Comparison of ENCODE assay signal across 1 cellular context in the genomic region with DNA sequence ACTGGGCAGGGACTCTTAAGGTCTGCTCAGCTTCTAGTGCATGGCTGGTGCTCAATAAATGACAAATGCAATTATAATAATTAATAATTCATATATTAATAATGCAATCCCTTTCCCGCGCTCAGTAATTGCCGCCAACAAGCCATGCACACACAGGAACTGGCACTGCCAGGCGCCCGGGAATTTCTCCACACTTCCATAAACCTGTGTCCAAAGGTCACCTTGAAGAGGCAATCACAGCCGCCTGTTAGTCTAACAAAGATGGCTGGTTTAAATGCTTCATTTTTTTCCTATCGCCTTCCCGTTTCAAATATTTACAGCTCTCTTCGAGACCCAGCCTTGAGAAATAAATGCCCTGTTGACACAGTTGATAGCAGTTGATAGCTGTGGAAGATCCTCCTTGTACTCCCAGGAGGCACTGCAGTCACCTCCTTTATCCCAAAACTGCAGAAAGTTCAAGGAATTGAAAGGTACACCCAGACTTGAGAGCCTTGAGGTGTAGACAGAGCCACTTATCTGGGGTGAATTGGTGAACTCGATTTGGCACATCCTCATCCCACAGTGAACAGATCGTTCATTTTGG.
TF ChIP-seq lines count a peak whose summit lies in the region.

No MANE protein-coding gene starts in this region.

TF ChIP-seq in HepG2, 621 proteins besides CTCF, POLR2A, EP300 and RAD21 (continued from another document and continues in another):
- TF ChIP-seq ZNF10 (CRISPR knock-in tag; IDR thresholded peaks at IDR 0.05; ENCODE audit: borderline replicate concordance, low read depth) = no peak
- TF ChIP-seq ZBTB42 (CRISPR knock-in tag; IDR thresholded peaks at IDR 0.05) = no peak
- no peak for TF ChIP-seq ZFYVE20 (CRISPR knock-in tag; IDR thresholded peaks at IDR 0.05; ENCODE audit: borderline replicate concordance, low read depth)
- TF ChIP-seq SRF (IDR thresholded peaks at IDR 0.05; ENCODE audit: low read depth, low read length) = no peak
- TF ChIP-seq SETDB1 (CRISPR knock-in tag; IDR thresholded peaks at IDR 0.05; ENCODE audit: borderline replicate concordance) = no peak
- TF ChIP-seq, protein P1, sequence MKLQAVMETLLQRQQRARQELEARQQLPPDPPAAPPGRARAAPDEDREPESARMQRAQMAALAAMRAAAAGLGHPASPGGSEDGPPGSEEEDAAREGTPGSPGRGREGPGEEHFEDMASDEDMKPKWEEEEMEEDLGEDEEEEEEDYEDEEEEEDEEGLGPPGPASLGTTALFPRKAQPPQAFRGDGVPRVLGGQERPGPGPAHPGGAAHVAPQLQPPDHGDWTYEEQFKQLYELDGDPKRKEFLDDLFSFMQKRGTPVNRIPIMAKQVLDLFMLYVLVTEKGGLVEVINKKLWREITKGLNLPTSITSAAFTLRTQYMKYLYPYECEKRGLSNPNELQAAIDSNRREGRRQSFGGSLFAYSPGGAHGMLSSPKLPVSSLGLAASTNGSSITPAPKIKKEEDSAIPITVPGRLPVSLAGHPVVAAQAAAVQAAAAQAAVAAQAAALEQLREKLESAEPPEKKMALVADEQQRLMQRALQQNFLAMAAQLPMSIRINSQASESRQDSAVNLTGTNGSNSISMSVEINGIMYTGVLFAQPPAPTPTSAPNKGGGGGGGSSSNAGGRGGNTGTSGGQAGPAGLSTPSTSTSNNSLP (IDR thresholded peaks at IDR 0.05; ENCODE audit: low read depth, low read length) = no peak
- no peak for TF ChIP-seq SYNCRIP (IDR thresholded peaks at IDR 0.05; ENCODE audit: insufficient read depth, low read depth, low read length)
- TF ChIP-seq XBP1 (CRISPR knock-in tag; IDR thresholded peaks at IDR 0.05) = no peak
- TF ChIP-seq ZBTB26 (CRISPR knock-in tag; IDR thresholded peaks at IDR 0.05; ENCODE audit: borderline replicate concordance) = no peak
- TF ChIP-seq MATR3 (CRISPR knock-in tag; IDR thresholded peaks at IDR 0.05) = no peak
- TF ChIP-seq MBNL3 (CRISPR knock-in tag; conservative IDR thresholded peaks at IDR 0.05) = no peak
- no peak for TF ChIP-seq CC2D1A (CRISPR knock-in tag; IDR thresholded peaks at IDR 0.05)
- no peak for TF ChIP-seq ELF3 (CRISPR knock-in tag; IDR thresholded peaks at IDR 0.05)
- TF ChIP-seq ZNF136 (CRISPR knock-in tag; IDR thresholded peaks at IDR 0.05; ENCODE audit: low read depth) = no peak
- TF ChIP-seq ZNF552 (CRISPR knock-in tag; IDR thresholded peaks at IDR 0.05; ENCODE audit: borderline replicate concordance) = no peak
- TF ChIP-seq HIC2 (CRISPR knock-in tag; IDR thresholded peaks at IDR 0.05; ENCODE audit: low read depth) = peak; percentile 96
- no peak for TF ChIP-seq DMAP1 (CRISPR knock-in tag; IDR thresholded peaks at IDR 0.05)
- TF ChIP-seq MIXL1 (CRISPR knock-in tag; IDR thresholded peaks at IDR 0.05) = no peak
- TF ChIP-seq, protein P2, sequence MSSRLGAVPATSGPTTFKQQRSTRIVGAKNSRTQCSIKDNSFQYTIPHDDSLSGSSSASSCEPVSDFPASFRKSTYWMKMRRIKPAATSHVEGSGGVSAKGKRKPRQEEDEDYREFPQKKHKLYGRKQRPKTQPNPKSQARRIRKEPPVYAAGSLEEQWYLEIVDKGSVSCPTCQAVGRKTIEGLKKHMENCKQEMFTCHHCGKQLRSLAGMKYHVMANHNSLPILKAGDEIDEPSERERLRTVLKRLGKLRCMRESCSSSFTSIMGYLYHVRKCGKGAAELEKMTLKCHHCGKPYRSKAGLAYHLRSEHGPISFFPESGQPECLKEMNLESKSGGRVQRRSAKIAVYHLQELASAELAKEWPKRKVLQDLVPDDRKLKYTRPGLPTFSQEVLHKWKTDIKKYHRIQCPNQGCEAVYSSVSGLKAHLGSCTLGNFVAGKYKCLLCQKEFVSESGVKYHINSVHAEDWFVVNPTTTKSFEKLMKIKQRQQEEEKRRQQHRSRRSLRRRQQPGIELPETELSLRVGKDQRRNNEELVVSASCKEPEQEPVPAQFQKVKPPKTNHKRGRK (CRISPR knock-in tag; IDR thresholded peaks at IDR 0.05) = no peak
- TF ChIP-seq REL (CRISPR knock-in tag; conservative IDR thresholded peaks at IDR 0.05) = no peak
- no peak for TF ChIP-seq ZBTB1 (CRISPR knock-in tag; IDR thresholded peaks at IDR 0.05; ENCODE audit: borderline replicate concordance)
- no peak for TF ChIP-seq YEATS2 (CRISPR knock-in tag; IDR thresholded peaks at IDR 0.05; ENCODE audit: borderline replicate concordance)
- TF ChIP-seq RBM39 (IDR thresholded peaks at IDR 0.05; ENCODE audit: low read depth, low read length, poor library complexity, severe bottlenecking) = no peak
- peak; percentile 12; the same call in 1 of the 2 replicates for TF ChIP-seq RXRB (CRISPR knock-in tag; IDR thresholded peaks at IDR 0.05; ENCODE audit: borderline replicate concordance)
- no peak for TF ChIP-seq PRPF4 (IDR thresholded peaks at IDR 0.05; ENCODE audit: low read depth, low read length, poor library complexity, severe bottlenecking)
- no peak for TF ChIP-seq FOXJ3 (CRISPR knock-in tag; IDR thresholded peaks at IDR 0.05; ENCODE audit: borderline replicate concordance)
- TF ChIP-seq ZNF724P (CRISPR knock-in tag; IDR thresholded peaks at IDR 0.05; ENCODE audit: borderline replicate concordance) = no peak
- TF ChIP-seq SCMH1 (CRISPR knock-in tag; IDR thresholded peaks at IDR 0.05; ENCODE audit: borderline replicate concordance) = no peak
- TF ChIP-seq STAT5B (CRISPR knock-in tag; IDR thresholded peaks at IDR 0.05) = no peak
- no peak for TF ChIP-seq FOXK1 (CRISPR knock-in tag; IDR thresholded peaks at IDR 0.05; ENCODE audit: borderline replicate concordance, low read depth)
- no peak for TF ChIP-seq ZBTB34 (CRISPR knock-in tag; IDR thresholded peaks at IDR 0.05)
- no peak for TF ChIP-seq EHMT2 (IDR thresholded peaks at IDR 0.05; ENCODE audit: borderline replicate concordance, low read depth, low read length)
- TF ChIP-seq, protein P3, sequence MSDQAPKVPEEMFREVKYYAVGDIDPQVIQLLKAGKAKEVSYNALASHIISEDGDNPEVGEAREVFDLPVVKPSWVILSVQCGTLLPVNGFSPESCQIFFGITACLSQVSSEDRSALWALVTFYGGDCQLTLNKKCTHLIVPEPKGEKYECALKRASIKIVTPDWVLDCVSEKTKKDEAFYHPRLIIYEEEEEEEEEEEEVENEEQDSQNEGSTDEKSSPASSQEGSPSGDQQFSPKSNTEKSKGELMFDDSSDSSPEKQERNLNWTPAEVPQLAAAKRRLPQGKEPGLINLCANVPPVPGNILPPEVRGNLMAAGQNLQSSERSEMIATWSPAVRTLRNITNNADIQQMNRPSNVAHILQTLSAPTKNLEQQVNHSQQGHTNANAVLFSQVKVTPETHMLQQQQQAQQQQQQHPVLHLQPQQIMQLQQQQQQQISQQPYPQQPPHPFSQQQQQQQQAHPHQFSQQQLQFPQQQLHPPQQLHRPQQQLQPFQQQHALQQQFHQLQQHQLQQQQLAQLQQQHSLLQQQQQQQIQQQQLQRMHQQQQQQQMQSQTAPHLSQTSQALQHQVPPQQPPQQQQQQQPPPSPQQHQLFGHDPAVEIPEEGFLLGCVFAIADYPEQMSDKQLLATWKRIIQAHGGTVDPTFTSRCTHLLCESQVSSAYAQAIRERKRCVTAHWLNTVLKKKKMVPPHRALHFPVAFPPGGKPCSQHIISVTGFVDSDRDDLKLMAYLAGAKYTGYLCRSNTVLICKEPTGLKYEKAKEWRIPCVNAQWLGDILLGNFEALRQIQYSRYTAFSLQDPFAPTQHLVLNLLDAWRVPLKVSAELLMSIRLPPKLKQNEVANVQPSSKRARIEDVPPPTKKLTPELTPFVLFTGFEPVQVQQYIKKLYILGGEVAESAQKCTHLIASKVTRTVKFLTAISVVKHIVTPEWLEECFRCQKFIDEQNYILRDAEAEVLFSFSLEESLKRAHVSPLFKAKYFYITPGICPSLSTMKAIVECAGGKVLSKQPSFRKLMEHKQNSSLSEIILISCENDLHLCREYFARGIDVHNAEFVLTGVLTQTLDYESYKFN (CRISPR knock-in tag; conservative IDR thresholded peaks at IDR 0.05) = peak; percentile 25; the same call in 1 of the 2 replicates
- TF ChIP-seq SALL2 (CRISPR knock-in tag; IDR thresholded peaks at IDR 0.05) = no peak
- TF ChIP-seq, protein P4, sequence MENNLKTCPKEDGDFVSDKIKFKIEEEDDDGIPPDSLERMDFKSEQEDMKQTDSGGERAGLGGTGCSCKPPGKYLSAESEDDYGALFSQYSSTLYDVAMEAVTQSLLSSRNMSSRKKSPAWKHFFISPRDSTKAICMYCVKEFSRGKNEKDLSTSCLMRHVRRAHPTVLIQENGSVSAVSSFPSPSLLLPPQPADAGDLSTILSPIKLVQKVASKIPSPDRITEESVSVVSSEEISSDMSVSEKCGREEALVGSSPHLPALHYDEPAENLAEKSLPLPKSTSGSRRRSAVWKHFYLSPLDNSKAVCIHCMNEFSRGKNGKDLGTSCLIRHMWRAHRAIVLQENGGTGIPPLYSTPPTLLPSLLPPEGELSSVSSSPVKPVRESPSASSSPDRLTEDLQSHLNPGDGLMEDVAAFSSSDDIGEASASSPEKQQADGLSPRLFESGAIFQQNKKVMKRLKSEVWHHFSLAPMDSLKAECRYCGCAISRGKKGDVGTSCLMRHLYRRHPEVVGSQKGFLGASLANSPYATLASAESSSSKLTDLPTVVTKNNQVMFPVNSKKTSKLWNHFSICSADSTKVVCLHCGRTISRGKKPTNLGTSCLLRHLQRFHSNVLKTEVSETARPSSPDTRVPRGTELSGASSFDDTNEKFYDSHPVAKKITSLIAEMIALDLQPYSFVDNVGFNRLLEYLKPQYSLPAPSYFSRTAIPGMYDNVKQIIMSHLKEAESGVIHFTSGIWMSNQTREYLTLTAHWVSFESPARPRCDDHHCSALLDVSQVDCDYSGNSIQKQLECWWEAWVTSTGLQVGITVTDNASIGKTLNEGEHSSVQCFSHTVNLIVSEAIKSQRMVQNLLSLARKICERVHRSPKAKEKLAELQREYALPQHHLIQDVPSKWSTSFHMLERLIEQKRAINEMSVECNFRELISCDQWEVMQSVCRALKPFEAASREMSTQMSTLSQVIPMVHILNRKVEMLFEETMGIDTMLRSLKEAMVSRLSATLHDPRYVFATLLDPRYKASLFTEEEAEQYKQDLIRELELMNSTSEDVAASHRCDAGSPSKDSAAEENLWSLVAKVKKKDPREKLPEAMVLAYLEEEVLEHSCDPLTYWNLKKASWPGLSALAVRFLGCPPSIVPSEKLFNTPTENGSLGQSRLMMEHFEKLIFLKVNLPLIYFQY (CRISPR knock-in tag; IDR thresholded peaks at IDR 0.05; ENCODE audit: borderline replicate concordance) = no peak
- no peak for TF ChIP-seq RBFOX2 (IDR thresholded peaks at IDR 0.05; ENCODE audit: low read depth, low read length)
- TF ChIP-seq, protein P5, sequence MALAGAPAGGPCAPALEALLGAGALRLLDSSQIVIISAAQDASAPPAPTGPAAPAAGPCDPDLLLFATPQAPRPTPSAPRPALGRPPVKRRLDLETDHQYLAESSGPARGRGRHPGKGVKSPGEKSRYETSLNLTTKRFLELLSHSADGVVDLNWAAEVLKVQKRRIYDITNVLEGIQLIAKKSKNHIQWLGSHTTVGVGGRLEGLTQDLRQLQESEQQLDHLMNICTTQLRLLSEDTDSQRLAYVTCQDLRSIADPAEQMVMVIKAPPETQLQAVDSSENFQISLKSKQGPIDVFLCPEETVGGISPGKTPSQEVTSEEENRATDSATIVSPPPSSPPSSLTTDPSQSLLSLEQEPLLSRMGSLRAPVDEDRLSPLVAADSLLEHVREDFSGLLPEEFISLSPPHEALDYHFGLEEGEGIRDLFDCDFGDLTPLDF (CRISPR knock-in tag; IDR thresholded peaks at IDR 0.05) = no peak
- TF ChIP-seq KMT2A (CRISPR knock-in tag; IDR thresholded peaks at IDR 0.05) = no peak
- TF ChIP-seq, protein P6, sequence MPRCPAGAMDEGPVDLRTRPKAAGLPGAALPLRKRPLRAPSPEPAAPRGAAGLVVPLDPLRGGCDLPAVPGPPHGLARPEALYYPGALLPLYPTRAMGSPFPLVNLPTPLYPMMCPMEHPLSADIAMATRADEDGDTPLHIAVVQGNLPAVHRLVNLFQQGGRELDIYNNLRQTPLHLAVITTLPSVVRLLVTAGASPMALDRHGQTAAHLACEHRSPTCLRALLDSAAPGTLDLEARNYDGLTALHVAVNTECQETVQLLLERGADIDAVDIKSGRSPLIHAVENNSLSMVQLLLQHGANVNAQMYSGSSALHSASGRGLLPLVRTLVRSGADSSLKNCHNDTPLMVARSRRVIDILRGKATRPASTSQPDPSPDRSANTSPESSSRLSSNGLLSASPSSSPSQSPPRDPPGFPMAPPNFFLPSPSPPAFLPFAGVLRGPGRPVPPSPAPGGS (CRISPR knock-in tag; IDR thresholded peaks at IDR 0.05) = no peak
- TF ChIP-seq TP53 (CRISPR knock-in tag; conservative IDR thresholded peaks at IDR 0.05) = no peak
- TF ChIP-seq HOXA3 (CRISPR knock-in tag; IDR thresholded peaks at IDR 0.05) = no peak
- TF ChIP-seq HDAC6 (IDR thresholded peaks at IDR 0.05; ENCODE audit: low read depth, low read length) = no peak
